ENCODE assay signal across 8 cellular contexts in the genomic region with DNA sequence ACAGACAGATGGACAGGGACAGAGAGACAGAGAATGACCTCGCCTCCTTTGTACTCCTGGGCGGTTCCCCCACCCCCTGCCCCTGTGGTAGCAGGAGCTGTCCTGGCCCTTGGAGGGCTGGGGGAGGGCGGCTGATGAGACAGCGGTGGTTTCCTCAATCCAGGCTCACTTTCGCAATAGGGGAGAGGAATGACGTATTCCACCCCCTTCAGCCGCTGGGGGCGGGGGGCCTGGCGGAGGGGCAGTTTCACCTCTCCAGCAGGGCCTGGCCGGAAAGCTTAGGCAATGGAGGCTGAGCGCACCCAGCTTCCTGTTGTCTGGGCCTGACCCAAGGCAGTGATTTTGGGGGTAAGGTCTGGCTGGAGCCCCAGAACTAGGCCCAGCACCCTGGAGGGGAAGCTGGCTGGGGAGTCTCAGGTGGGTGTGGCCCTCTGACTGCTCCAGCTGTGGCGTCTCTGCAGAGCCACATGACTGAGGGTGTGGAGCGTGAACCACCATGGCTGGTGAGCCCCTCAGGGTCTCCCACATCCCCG. TPM values are rescaled to one million over a fixed set of nuclear protein-coding genes. Genes with fewer than 3 reads are reported as not detected.
DNase-seq lines count a peak whose midpoint lies in the region; ATAC-seq and TF ChIP-seq lines count a peak whose summit lies in the region.

No MANE protein-coding gene starts in this region.

- intact Hi-C loops in sciatic nerve (cut with DNase I): no loop called here

- CTCF ChIA-PET in RWPE1 (lab: Yijun Ruan, JAX): interaction anchor here (1.8 to 3.9 kb wide), 2 partner anchors 10 to 94 kb away, joined by 8 to 21 read pairs; a partner anchor contains a TSS

- POLR2A ChIA-PET in RWPE1 (lab: Yijun Ruan, JAX; ENCODE audit: low non-redundant PET): no interaction called here

- ATAC-seq in HG02763 (IDR thresholded peaks at IDR 0.05; ENCODE audit: unreplicated experiment) (peak; percentile 24), sciatic nerve (peak; percentile 88)

- TF ChIP-seq CTCF in RWPE1 (conservative IDR thresholded peaks at IDR 0.05; ENCODE audit: low read depth): no peak

- DNase-seq in GM03348 (ENCODE audit: low spot score): peak; percentile 96
- DNase-seq in RWPE1 (ENCODE audit: low spot score): peak; percentile 94
- peak; percentile 70 for DNase-seq in activated effector memory CD4-positive, alpha-beta T cell treated with Interleukin-2 at 50 U/mL for 16 hours
- DNase-seq in globus pallidus (ENCODE audit: low spot score): peak; percentile 68
- peak; percentile 87 for DNase-seq in sciatic nerve (ENCODE audit: low spot score)
- no peak for DNase-seq in COLO829 (ENCODE audit: low spot score)
- DNase-seq in NCI-H1417 treated with DMSO at 0.1 percent for 48 hours (lab: John Stamatoyannopoulos, UW): no peak

- H3K27ac ChIP-seq in RWPE1: peak overlapping the region; percentile 94

RNA-seq across cellular contexts. Expression of a gene that starts 7.4 kb away (rescaled TPM):
- total RNA-seq in sciatic nerve: 39.6 TPM

RNA-seq across cellular contexts. Expression of a gene that starts 32.8 kb away (rescaled TPM):
- not detected for total RNA-seq in sciatic nerve

Comparison
In these comparisons a context has a peak if more than half of its experiments do, and no peak if none do; other contexts are left out.
1. DNase-seq: peak in GM03348 (single experiment), RWPE1 (single experiment), activated effector memory CD4-positive, alpha-beta T cell treated with Interleukin-2 at 50 U/mL for 16 hours (single experiment), globus pallidus (single experiment) and sciatic nerve (single experiment); none in COLO829 (single experiment) and NCI-H1417 treated with DMSO at 0.1 percent for 48 hours (single experiment).